ENCODE assay signal across 1 cellular context in genomic region chr3:196631655-196632032, GRCh38.
TF ChIP-seq lines count a peak whose summit lies in the region.

No MANE protein-coding gene starts in this region.

TF ChIP-seq in SK-N-SH, 30 proteins besides CTCF, POLR2A, EP300 and RAD21 (continued from another document):
- TF ChIP-seq, protein P1, sequence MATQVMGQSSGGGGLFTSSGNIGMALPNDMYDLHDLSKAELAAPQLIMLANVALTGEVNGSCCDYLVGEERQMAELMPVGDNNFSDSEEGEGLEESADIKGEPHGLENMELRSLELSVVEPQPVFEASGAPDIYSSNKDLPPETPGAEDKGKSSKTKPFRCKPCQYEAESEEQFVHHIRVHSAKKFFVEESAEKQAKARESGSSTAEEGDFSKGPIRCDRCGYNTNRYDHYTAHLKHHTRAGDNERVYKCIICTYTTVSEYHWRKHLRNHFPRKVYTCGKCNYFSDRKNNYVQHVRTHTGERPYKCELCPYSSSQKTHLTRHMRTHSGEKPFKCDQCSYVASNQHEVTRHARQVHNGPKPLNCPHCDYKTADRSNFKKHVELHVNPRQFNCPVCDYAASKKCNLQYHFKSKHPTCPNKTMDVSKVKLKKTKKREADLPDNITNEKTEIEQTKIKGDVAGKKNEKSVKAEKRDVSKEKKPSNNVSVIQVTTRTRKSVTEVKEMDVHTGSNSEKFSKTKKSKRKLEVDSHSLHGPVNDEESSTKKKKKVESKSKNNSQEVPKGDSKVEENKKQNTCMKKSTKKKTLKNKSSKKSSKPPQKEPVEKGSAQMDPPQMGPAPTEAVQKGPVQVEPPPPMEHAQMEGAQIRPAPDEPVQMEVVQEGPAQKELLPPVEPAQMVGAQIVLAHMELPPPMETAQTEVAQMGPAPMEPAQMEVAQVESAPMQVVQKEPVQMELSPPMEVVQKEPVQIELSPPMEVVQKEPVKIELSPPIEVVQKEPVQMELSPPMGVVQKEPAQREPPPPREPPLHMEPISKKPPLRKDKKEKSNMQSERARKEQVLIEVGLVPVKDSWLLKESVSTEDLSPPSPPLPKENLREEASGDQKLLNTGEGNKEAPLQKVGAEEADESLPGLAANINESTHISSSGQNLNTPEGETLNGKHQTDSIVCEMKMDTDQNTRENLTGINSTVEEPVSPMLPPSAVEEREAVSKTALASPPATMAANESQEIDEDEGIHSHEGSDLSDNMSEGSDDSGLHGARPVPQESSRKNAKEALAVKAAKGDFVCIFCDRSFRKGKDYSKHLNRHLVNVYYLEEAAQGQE (IDR thresholded peaks at IDR 0.05; ENCODE audit: low read depth, low read length) = no peak
- TF ChIP-seq SMC3 (IDR thresholded peaks at IDR 0.05; ENCODE audit: low read depth, low read length) (no peak), GABPA (IDR thresholded peaks at IDR 0.05; ENCODE audit: low read depth) (no peak), MXI1 (IDR thresholded peaks at IDR 0.05; ENCODE audit: low read depth, low read length) (no peak), RCOR1 (IDR thresholded peaks at IDR 0.05; ENCODE audit: low read length) (no peak), TCF12 (IDR thresholded peaks at IDR 0.05) (no peak), NRF1 (IDR thresholded peaks at IDR 0.05; ENCODE audit: low read depth, low read length) (no peak), CHD2 (IDR thresholded peaks at IDR 0.05; ENCODE audit: low read length, partially characterized antibody) (no peak), SIN3A (IDR thresholded peaks at IDR 0.05; ENCODE audit: borderline replicate concordance, low read depth, low read length) (no peak)
